1 cellular context compared by ENCODE assay signal in genomic region chr17:61862975-61863800, GRCh38.
TF ChIP-seq lines count a peak whose summit lies in the region.

BRIP1 (minus strand) TSS chr17:61863528; CDS start chr17:61861539, 1,989 bp downstream.

TF ChIP-seq in HEK293, 187 proteins besides CTCF, POLR2A, EP300 and RAD21 (continued from another document and continues in another):
- TF ChIP-seq ZNF148 (tag by site-specific recombination; IDR thresholded peaks at IDR 0.05; ENCODE audit: borderline replicate concordance) (no peak), ZNF239 (tag by site-specific recombination; IDR thresholded peaks at IDR 0.05) (no peak), ZNF394 (tag by site-specific recombination; IDR thresholded peaks at IDR 0.05; ENCODE audit: borderline replicate concordance) (no peak; the same call in 1 of the 2 replicates), ZSCAN30 (tag by site-specific recombination; IDR thresholded peaks at IDR 0.05) (peak; percentile 55; the same call in 1 of the 2 replicates), ZNF2 (tag by site-specific recombination; IDR thresholded peaks at IDR 0.05) (peak; percentile 75), PBX3 (CRISPR knock-in tag; IDR thresholded peaks at IDR 0.05) (no peak), OSR2 (tag by site-specific recombination; IDR thresholded peaks at IDR 0.05) (no peak), REPIN1 (tag by site-specific recombination; IDR thresholded peaks at IDR 0.05; ENCODE audit: low read depth) (peak; percentile 52; the same call in 1 of the 2 replicates), HOXC10 (CRISPR knock-in tag; IDR thresholded peaks at IDR 0.05) (no peak), ZFP41 (tag by site-specific recombination; IDR thresholded peaks at IDR 0.05; ENCODE audit: borderline replicate concordance) (no peak), ZNF645 (tag by site-specific recombination; IDR thresholded peaks at IDR 0.05) (no peak), BCL11A (tag by site-specific recombination; IDR thresholded peaks at IDR 0.05; ENCODE audit: low read depth) (no peak), ZNF621 (tag by site-specific recombination; IDR thresholded peaks at IDR 0.05) (no peak), MZF1 (tag by site-specific recombination; IDR thresholded peaks at IDR 0.05; ENCODE audit: borderline replicate concordance) (no peak), ZNF114 (tag by site-specific recombination; IDR thresholded peaks at IDR 0.05) (no peak), SP2 (tag by site-specific recombination; IDR thresholded peaks at IDR 0.05) (peak; percentile 96), ZNF302 (tag by site-specific recombination; IDR thresholded peaks at IDR 0.05; ENCODE audit: low read depth) (no peak), ZXDB (tag by site-specific recombination; IDR thresholded peaks at IDR 0.05) (peak; percentile 82), HOXD13 (CRISPR knock-in tag; IDR thresholded peaks at IDR 0.05; ENCODE audit: borderline replicate concordance) (no peak), ZNF677 (tag by site-specific recombination; IDR thresholded peaks at IDR 0.05) (no peak), ZNF626 (tag by site-specific recombination; IDR thresholded peaks at IDR 0.05) (no peak), AEBP2 (tag by site-specific recombination; IDR thresholded peaks at IDR 0.05; ENCODE audit: borderline replicate concordance) (no peak), ZNF449 (tag by site-specific recombination; IDR thresholded peaks at IDR 0.05) (no peak), TSHZ1 (tag by site-specific recombination; IDR thresholded peaks at IDR 0.05; ENCODE audit: borderline replicate concordance) (no peak), ZFP3 (tag by site-specific recombination; IDR thresholded peaks at IDR 0.05; ENCODE audit: low read depth) (no peak), GLIS2 (tag by site-specific recombination; IDR thresholded peaks at IDR 0.05) (peak; percentile 86), ZNF335 (tag by site-specific recombination; conservative IDR thresholded peaks at IDR 0.05) (peak; percentile 99), ZNF10 (tag by site-specific recombination; IDR thresholded peaks at IDR 0.05) (no peak), SP7 (tag by site-specific recombination; IDR thresholded peaks at IDR 0.05) (peak; percentile 86), ZNF138 (tag by site-specific recombination; IDR thresholded peaks at IDR 0.05; ENCODE audit: borderline replicate concordance) (no peak), ZBTB11 (tag by site-specific recombination; conservative IDR thresholded peaks at IDR 0.05; ENCODE audit: low read depth) (no peak), ZNF16 (tag by site-specific recombination; IDR thresholded peaks at IDR 0.05; ENCODE audit: low read depth) (no peak), GFI1B (tag by site-specific recombination; IDR thresholded peaks at IDR 0.05) (0 out of 2 replicates have a peak, but pooled peaks have one; percentile 42), HOXA7 (CRISPR knock-in tag; IDR thresholded peaks at IDR 0.05; ENCODE audit: borderline replicate concordance) (no peak), ZNF157 (tag by site-specific recombination; IDR thresholded peaks at IDR 0.05) (no peak), ZNF658 (tag by site-specific recombination; IDR thresholded peaks at IDR 0.05) (no peak), ZNF24 (tag by site-specific recombination; IDR thresholded peaks at IDR 0.05) (peak; percentile 54), ZIC2 (tag by site-specific recombination; IDR thresholded peaks at IDR 0.05) (no peak; the same call in 1 of the 2 replicates), ZNF518A (tag by site-specific recombination; conservative IDR thresholded peaks at IDR 0.05; ENCODE audit: low read depth) (no peak), ZNF707 (tag by site-specific recombination; IDR thresholded peaks at IDR 0.05) (no peak), ZNF76 (tag by site-specific recombination; IDR thresholded peaks at IDR 0.05; ENCODE audit: borderline replicate concordance, low read depth) (peak; percentile 69; the same call in 1 of the 2 replicates)
